Comparison of ENCODE assay signal across 8 cellular contexts in genomic region chr2:212777020-212777491, GRCh38.
DNase-seq lines count a peak whose midpoint lies in the region; ATAC-seq, FAIRE-seq and TF ChIP-seq lines count a peak whose summit lies in the region.

No MANE protein-coding gene starts in this region.

- no peaks in the 10 kb centered on the region for H3K4me1 Mint-ChIP-seq in nephron progenitor cell

- peak; percentile 70 for FAIRE-seq in RCC 7860 (lab: Jason Lieb, UNC)
- FAIRE-seq in endometrium (lab: Jason Lieb, UNC) = peak; percentile 53

- no peaks in the 10 kb centered on the region for H3K36me3 Mint-ChIP-seq in nephron progenitor cell (ENCODE audit: low read depth)

- no peaks in the 10 kb centered on the region for H3K27me3 Mint-ChIP-seq in nephron progenitor cell (ENCODE audit: low read depth, poor library complexity)

- DNase-seq in DMS 273 treated with DMSO at 0.1 percent for 48 hours (lab: John Stamatoyannopoulos, UW) = peak; percentile 8
- peak; percentile 24 for DNase-seq in HT1080 (ENCODE audit: low read depth)
- peak; percentile 20 for DNase-seq in RCC 7860 (ENCODE audit: low spot score)
- DNase-seq in nephron progenitor cell = peak; percentile 8
- DNase-seq in stimulated activated CD4-positive, alpha-beta T cell treated with anti-CD3 and anti-CD28 coated beads, Interleukin-4, amount 100 ng/mL, for 24 hours = no peak

- no peak overlapping the region for H3K27ac Mint-ChIP-seq in nephron progenitor cell

- H3K4me3 Mint-ChIP-seq in nephron progenitor cell = no peak overlapping the region

- TF ChIP-seq CTCF in nephron progenitor cell (IDR thresholded peaks at IDR 0.05) = peak; percentile 62

- H3K9me3 Mint-ChIP-seq in nephron progenitor cell = no peaks in the 10 kb centered on the region

- peak; percentile 62 for ATAC-seq in GM19397 (IDR thresholded peaks at IDR 0.05; ENCODE audit: unreplicated experiment)
- ATAC-seq in HG03457 (IDR thresholded peaks at IDR 0.05; ENCODE audit: unreplicated experiment) = no peak
